ENCODE assay signal across 1 cellular context in the genomic region with DNA sequence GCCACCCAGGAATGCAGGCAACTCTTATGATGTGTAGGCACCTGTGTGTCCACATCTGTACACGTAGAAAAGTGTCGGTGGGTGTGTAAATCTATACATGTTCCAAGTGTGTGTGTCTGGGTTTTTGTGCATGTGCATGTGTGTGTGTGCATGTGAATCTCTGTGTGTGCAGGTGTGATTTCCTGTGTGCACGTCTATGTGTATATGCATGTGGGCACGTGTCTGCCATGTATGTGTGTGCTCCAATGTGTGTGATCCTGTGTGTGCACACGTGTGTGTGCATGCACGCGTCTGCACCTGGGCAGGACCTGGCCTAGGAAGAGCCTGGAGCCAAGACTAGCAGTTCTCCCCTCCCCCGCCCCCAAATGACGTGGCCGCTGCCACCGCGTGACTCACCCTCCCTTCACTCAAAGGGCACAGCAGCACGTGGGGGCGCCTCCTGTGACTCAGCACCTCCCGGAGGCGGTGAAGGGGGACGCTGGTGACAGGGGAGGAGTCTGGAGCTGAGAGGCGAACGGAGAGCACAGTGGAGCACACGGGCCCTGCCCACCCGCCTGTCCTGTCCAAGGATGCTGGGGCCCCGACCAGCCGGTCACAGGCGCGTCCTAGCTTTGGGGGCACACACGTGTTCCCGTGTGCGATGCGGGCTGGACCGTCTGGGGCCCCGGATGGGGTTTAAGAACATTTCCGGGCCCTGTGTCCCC.
TF ChIP-seq lines count a peak whose summit lies in the region.

No MANE protein-coding gene starts in this region.

TF ChIP-seq in SK-N-SH, 30 proteins besides CTCF, POLR2A, EP300 and RAD21 (continued from another document):
- TF ChIP-seq USF1 (IDR thresholded peaks at IDR 0.05; ENCODE audit: borderline replicate concordance, low read depth) (peak; percentile 92), NRF1 (IDR thresholded peaks at IDR 0.05; ENCODE audit: low read depth, low read length) (no peak), MEF2A (IDR thresholded peaks at IDR 0.05; ENCODE audit: borderline replicate concordance, low read depth) (no peak), JUND (IDR thresholded peaks at IDR 0.05) (peak; percentile 98), REST (IDR thresholded peaks at IDR 0.05; ENCODE audit: low read depth, low read length) (no peak), TCF12 (IDR thresholded peaks at IDR 0.05) (peak; percentile 76), FOSL2 (IDR thresholded peaks at IDR 0.05; ENCODE audit: borderline replicate concordance, low read depth) (peak; percentile 99), SMC3 (IDR thresholded peaks at IDR 0.05; ENCODE audit: low read depth, low read length) (no peak), RFX5 (IDR thresholded peaks at IDR 0.05; ENCODE audit: low read length) (no peak), FOXJ3 (CRISPR knock-in tag; IDR thresholded peaks at IDR 0.05) (no peak), PBX3 (IDR thresholded peaks at IDR 0.05) (peak; percentile 90), SIN3A (IDR thresholded peaks at IDR 0.05; ENCODE audit: borderline replicate concordance, low read depth, low read length) (0 out of 2 replicates have a peak, but pooled peaks have one; percentile 61)
- TF ChIP-seq, protein P1, sequence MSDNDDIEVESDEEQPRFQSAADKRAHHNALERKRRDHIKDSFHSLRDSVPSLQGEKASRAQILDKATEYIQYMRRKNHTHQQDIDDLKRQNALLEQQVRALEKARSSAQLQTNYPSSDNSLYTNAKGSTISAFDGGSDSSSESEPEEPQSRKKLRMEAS (IDR thresholded peaks at IDR 0.05; ENCODE audit: low read depth) = peak; percentile 99
TF ChIP-seq in SK-N-SH: peak in this region for 8.
